In the genomic region with DNA sequence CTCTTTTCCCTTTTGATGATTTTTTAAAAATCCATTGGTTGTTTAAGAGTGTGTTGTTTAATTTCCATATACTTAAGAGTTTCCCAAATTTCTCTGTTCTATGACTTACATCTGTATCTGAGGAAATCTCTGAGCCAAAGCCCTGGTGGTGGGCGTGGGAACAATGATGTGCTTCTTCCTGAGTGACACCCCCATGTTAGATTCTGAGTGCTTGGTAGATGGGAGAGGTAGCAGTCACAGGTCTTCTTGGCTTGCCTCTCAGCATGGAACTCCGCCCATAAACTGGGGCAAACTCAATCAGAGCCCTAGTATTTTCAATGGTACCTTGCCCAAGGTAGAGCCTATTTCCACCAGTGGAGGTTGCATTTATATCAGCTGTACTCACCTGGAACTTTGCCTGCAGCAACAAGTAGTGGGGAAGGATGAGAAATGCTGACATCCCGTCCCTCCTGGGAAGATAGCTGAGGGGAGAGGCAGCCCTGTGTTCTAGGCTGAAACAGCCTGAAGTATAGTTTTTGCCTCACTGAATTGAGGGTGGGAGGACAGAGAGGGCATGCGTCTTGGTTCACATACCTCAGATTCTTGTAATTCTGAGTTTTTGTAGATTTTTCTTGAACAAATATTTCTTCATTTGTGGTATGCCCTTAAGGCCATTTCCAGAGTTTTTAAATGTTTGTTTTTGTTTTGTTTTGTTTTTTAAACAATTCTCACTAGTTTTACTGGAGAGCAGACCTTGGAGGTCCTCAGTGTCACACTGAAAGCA, we compare ENCODE assay signal across 27 cellular contexts. TPM values are rescaled to one million over a fixed set of nuclear protein-coding genes. Genes with fewer than 3 reads are reported as not detected.
DNase-seq lines count a peak whose midpoint lies in the region; ATAC-seq and TF ChIP-seq lines count a peak whose summit lies in the region.
"Had no signal": no experiment of that assay in that cellular context is flagged by ENCODE, and none has a peak within 500 bp of the region (broad histone marks: within the 10 kb centered on the region; RNA-seq: fewer than 3 reads in every experiment).

No MANE protein-coding gene starts in this region.

- H4K8ac ChIP-seq in IMR-90 (ENCODE audit: low read depth in 2 of 2, low read length in 2 of 2) = peak overlapping the region in 1 of 2 experiments; percentile 76; a peak in 1 of 4 replicates

- no peaks in the 10 kb centered on the region for H3K79me1 ChIP-seq in IMR-90 (ENCODE audit: low read depth in 1 of 2, low read length in 2 of 2)

- H2BK20ac ChIP-seq in IMR-90 (ENCODE audit: low read depth, low read length) = peak overlapping the region; percentile 88

- peak overlapping the region; percentile 33 for H3K18ac ChIP-seq in IMR-90 (ENCODE audit: low read depth, low read length)

- peak overlapping the region; percentile 91 for H3K4ac ChIP-seq in IMR-90 (ENCODE audit: low read depth, low read length)

- H4K5ac ChIP-seq in IMR-90 (ENCODE audit: low read depth, low read length) = peak overlapping the region; percentile 73

- no peak for TF ChIP-seq POLR2A in IMR-90 (IDR thresholded peaks at IDR 0.05; ENCODE audit: low read depth, low read length)

- H3K27me3 ChIP-seq in IMR-90 (ENCODE audit: control insufficient read depth, insufficient read depth, low read length) = peaks cover 7% of the 10 kb centered on the region
- H3K27me3 ChIP-seq: dorsolateral prefrontal cortex, pancreas, spleen, tibial artery had no signal

- ATAC-seq in IMR-90 (ENCODE audit: low read depth) (peak; percentile 98), HG03139 (IDR thresholded peaks at IDR 0.05; ENCODE audit: unreplicated experiment) (no peak)
- ATAC-seq: Panc1, pancreas had no signal

- peak overlapping the region; percentile 57 for H3K27ac Mint-ChIP-seq in chondrocyte (ENCODE audit: unreplicated experiment)
- H3K27ac Mint-ChIP-seq: activated CD4-positive, alpha-beta T cell treated with anti-CD3 and anti-CD28 coated beads, Interleukin-2, amount 10 ng/mL, durations not matched to agents 7 days and 5 days; activated naive CD4-positive, alpha-beta T cell treated with anti-CD3 and anti-CD28 coated beads, Interleukin-2, amount 10 ng/mL, durations not matched to agents 7 days and 5 days; activated T-helper 1 cell treated with anti-CD3 and anti-CD28 coated beads, Interleukin-12 subunit alpha, Interleukin-12 subunit beta, Interleukin-2, Interleukin-4 antibody, amounts not matched to agents 30 ng/mL and 10 ng/mL and 1 ng/mL, durations not matched to agents 14 hours and 24 hours and 36 hours; H9; memory B cell had no signal

- peak overlapping the region; percentile 7 for H3K4me3 Mint-ChIP-seq in chondrocyte (ENCODE audit: unreplicated experiment)
- H3K4me3 Mint-ChIP-seq: activated CD4-positive, alpha-beta T cell treated with anti-CD3 and anti-CD28 coated beads, Interleukin-2, amount 10 ng/mL, durations not matched to agents 7 days and 5 days; activated naive CD4-positive, alpha-beta T cell treated with anti-CD3 and anti-CD28 coated beads, Interleukin-2, amount 10 ng/mL, durations not matched to agents 7 days and 5 days; activated T-helper 1 cell treated with anti-CD3 and anti-CD28 coated beads, Interleukin-12 subunit alpha, Interleukin-12 subunit beta, Interleukin-2, Interleukin-4 antibody, amounts not matched to agents 30 ng/mL and 10 ng/mL and 1 ng/mL, durations not matched to agents 14 hours and 24 hours and 36 hours; H9; memory B cell had no signal

- peaks cover 11% of the 10 kb centered on the region for H3K4me1 Mint-ChIP-seq in chondrocyte (ENCODE audit: low read depth)
- H3K4me1 Mint-ChIP-seq: activated CD4-positive, alpha-beta T cell treated with anti-CD3 and anti-CD28 coated beads, Interleukin-2, amount 10 ng/mL, durations not matched to agents 7 days and 5 days; activated naive CD4-positive, alpha-beta T cell treated with anti-CD3 and anti-CD28 coated beads, Interleukin-2, amount 10 ng/mL, durations not matched to agents 7 days and 5 days; H9 had no signal

- H3K36me3 Mint-ChIP-seq in chondrocyte (ENCODE audit: low read depth) = peaks cover 2% of the 10 kb centered on the region
- H3K36me3 Mint-ChIP-seq: activated naive CD4-positive, alpha-beta T cell treated with anti-CD3 and anti-CD28 coated beads, Interleukin-2, amount 10 ng/mL, durations not matched to agents 7 days and 5 days had no signal

- H2AK5ac ChIP-seq in IMR-90 (ENCODE audit: low read depth, low read length) = peak overlapping the region; percentile 82

- H3K9me1 ChIP-seq in IMR-90 (ENCODE audit: insufficient read depth, low read length) = peaks cover 5% of the 10 kb centered on the region; the same call in 1 of the 2 replicates

- no peaks in the 10 kb centered on the region for H3K9me3 ChIP-seq in IMR-90 (ENCODE audit: control insufficient read depth, insufficient read depth, low read length)
- H3K9me3 ChIP-seq: pancreas, spleen, tibial artery had no signal

- H4K20me1 ChIP-seq in IMR-90 (ENCODE audit: insufficient read depth, low read length) = no peaks in the 10 kb centered on the region

- H3K14ac ChIP-seq in IMR-90 (replicated peaks; ENCODE audit: low read depth, low read length) = peak overlapping the region; percentile 68; the same call in 1 of the 2 replicates

- H2AFZ ChIP-seq in IMR-90 (replicated peaks; ENCODE audit: low read length, poor library complexity) = peak overlapping the region; percentile 77

- H3K56ac ChIP-seq in IMR-90 (ENCODE audit: extremely low read depth, insufficient read depth, low read length) = peak overlapping the region; percentile 61; the same call in 1 of the 2 replicates

- peak overlapping the region; percentile 28; the same call in 1 of the 2 replicates for H3K9ac ChIP-seq in IMR-90 (ENCODE audit: low read depth, low read length)

- H2BK5ac ChIP-seq in IMR-90 (ENCODE audit: low read depth, low read length, poor library complexity, severe bottlenecking) = no peak overlapping the region

- no TSS peak for BruUV-seq in IMR-90 (replicated peaks; lab: Mats Ljungman, UMichigan)

- no peak for TF ChIP-seq RAD21 in IMR-90 (IDR thresholded peaks at IDR 0.05; ENCODE audit: low read length)

- peak overlapping the region; percentile 71 for H4K91ac ChIP-seq in IMR-90 (ENCODE audit: insufficient read depth, low read depth, low read length)

- intact Hi-C loops in IMR-90 (cut with micrococcal nuclease) = no loop called here

- H3K4me1 ChIP-seq in IMR-90 (ENCODE audit: control insufficient read depth, insufficient read depth, low read length) = peaks cover 4% of the 10 kb centered on the region; the same call in 1 of the 2 replicates
- H3K4me1 ChIP-seq: pancreas, spleen, tibial artery had no signal

- H3K23ac ChIP-seq in IMR-90 (ENCODE audit: low read depth, low read length) = no peak overlapping the region

- dilution Hi-C loops in IMR-90 (cut with HindIII; ENCODE audit: low sequenced_read_pairs, unreplicated experiment) = no loop called here

- peak overlapping the region; percentile 38; the same call in 1 of the 2 replicates for H3K4me2 ChIP-seq in IMR-90 (ENCODE audit: low read depth, low read length)

- peak; percentile 50 for DNase-seq in AG20443 (ENCODE audit: low spot score)
- DNase-seq in IMR-90 = peak; percentile 17
- no peak for DNase-seq in chondrocyte (ENCODE audit: low spot score)
- DNase-seq in hepatic stellate cell (ENCODE audit: low spot score) = peak; percentile 22
- no peak for DNase-seq in activated effector memory CD4-positive, alpha-beta T cell treated with anti-CD3 and anti-CD28 coated beads, Interleukin-2, amount 50 U/mL, for 16 hours
- DNase-seq in HT-29 (ENCODE audit: low spot score) = no peak
- DNase-seq: activated CD4-positive, alpha-beta T cell treated with anti-CD3 and anti-CD28 coated beads, Interleukin-2, amount 10 ng/mL, durations not matched to agents 7 days and 5 days; activated naive CD4-positive, alpha-beta T cell treated with anti-CD3 and anti-CD28 coated beads, Interleukin-2, amount 10 ng/mL, durations not matched to agents 7 days and 5 days; amygdala; central memory CD4-positive, alpha-beta T cell; dorsolateral prefrontal cortex; H9; KG1; MM.1S; NCI-H2029; NCI-H2227 treated with DMSO at 0.1 percent for 48 hours; NCI-H526 treated with DMSO at 0.1 percent for 48 hours; pancreas; SHP77; spleen; T-helper 9 cell; tibial artery had no signal

- POLR2A ChIA-PET in IMR-90 (lab: Charles Lee; ENCODE audit: unreplicated experiment) = no interaction called here

- in situ Hi-C loops in IMR-90 (cut with MboI; ENCODE audit: low sequenced_read_pairs) = no loop called here

- peak overlapping the region; percentile 81 for H2BK120ac ChIP-seq in IMR-90 (ENCODE audit: low read depth, low read length)

- H2BK15ac ChIP-seq in IMR-90 (ENCODE audit: low read depth, low read length) = peak overlapping the region; percentile 22; the same call in 1 of the 3 replicates

- peaks cover 6% of the 10 kb centered on the region for H3K27me3 Mint-ChIP-seq in chondrocyte (ENCODE audit: low read depth)

- H3K4me3 ChIP-seq in IMR-90 (ENCODE audit: insufficient read depth, low read depth, low read length) = no peak overlapping the region
- H3K4me3 ChIP-seq: dorsolateral prefrontal cortex, pancreas, spleen, tibial artery had no signal

- peaks cover 7% of the 10 kb centered on the region for H3K9me3 Mint-ChIP-seq in chondrocyte (ENCODE audit: low read depth)
- H3K9me3 Mint-ChIP-seq: activated CD4-positive, alpha-beta T cell treated with anti-CD3 and anti-CD28 coated beads, Interleukin-2, amount 10 ng/mL, durations not matched to agents 7 days and 5 days; activated T-helper 1 cell treated with anti-CD3 and anti-CD28 coated beads, Interleukin-12 subunit alpha, Interleukin-12 subunit beta, Interleukin-2, Interleukin-4 antibody, amounts not matched to agents 30 ng/mL and 10 ng/mL and 1 ng/mL, durations not matched to agents 14 hours and 24 hours and 36 hours had no signal

- H3K36me3 ChIP-seq in IMR-90 (ENCODE audit: control insufficient read depth, insufficient read depth, low read length) = no peaks in the 10 kb centered on the region
- H3K36me3 ChIP-seq: pancreas, spleen, tibial artery had no signal

- peak overlapping the region; percentile 82 for H2AK9ac ChIP-seq in IMR-90 (replicated peaks; ENCODE audit: low read depth, low read length, poor library complexity)

- no CpG with 5 or more reads among the region's 4 CpGs for WGBS in IMR-90 (ENCODE audit: extremely low coverage in 2 of 2, insufficient read length in 1 of 2), 2 experiments

- TF ChIP-seq CTCF in IMR-90 (conservative IDR thresholded peaks at IDR 0.05; ENCODE audit: low read depth, low read length) (no peak), chondrocyte (IDR thresholded peaks at IDR 0.05) (peak; percentile 13)

- CTCF ChIA-PET in IMR-90 (lab: Yijun Ruan, JAX) = interaction anchor here (0.6 kb wide), 1 partner anchor 212 kb away, joined by 3 read pairs; no protein-coding TSS in a partner anchor

- H3K27ac ChIP-seq in IMR-90 (ENCODE audit: insufficient read depth, low read length) = peak overlapping the region; percentile 31; the same call in 1 of the 2 replicates
- H3K27ac ChIP-seq: C4-2B, dorsolateral prefrontal cortex, pancreas, spleen, tibial artery had no signal

RNA-seq across cellular contexts. Expression of a gene that starts 26.4 kb away (rescaled TPM):
- total RNA-seq in IMR-90 (2012; rRNA removed) = 0.28 and 0.36 TPM in 2 replicates
- 0.24 and 0.46 TPM in 2 replicates for polyA plus RNA-seq in IMR-90 (2012; rRNA removed)
- polyA plus RNA-seq in IMR-90 (2012; cell fraction: cytosol; rRNA removed) = 0.03 and 0.18 TPM in 2 replicates
- polyA plus RNA-seq in IMR-90 (2012; cell fraction: nucleus; rRNA removed; ENCODE audit: low replicate concordance) = 0.28 and 0.56 TPM in 2 replicates
- 0.19 to 0.37 TPM in 2 of 3 replicates, not detected in the other for total RNA-seq in chondrocyte
- 0.92 and 1.1 TPM in 2 replicates for total RNA-seq in HT-29 (2014; rRNA removed; shearing (Covaris generic))

RNA-seq across cellular contexts. Expression of a gene that starts 26.5 kb away (rescaled TPM):
- total RNA-seq in IMR-90 (2012; rRNA removed) (43.0 and 48.3 TPM in 2 replicates), chondrocyte (28.4 to 41.7 TPM (median 29.5 TPM) in 3 replicates)
- 33.4 and 34.8 TPM in 2 replicates for polyA plus RNA-seq in IMR-90 (2012; rRNA removed)
- 14.6 and 19.9 TPM in 2 replicates for polyA plus RNA-seq in IMR-90 (2012; cell fraction: cytosol; rRNA removed)
- 35.9 and 55.9 TPM in 2 replicates for polyA plus RNA-seq in IMR-90 (2012; cell fraction: nucleus; rRNA removed; ENCODE audit: low replicate concordance)
- total RNA-seq in HT-29 (2014; rRNA removed; shearing (Covaris generic)) = 83.0 and 84.4 TPM in 2 replicates

RNA-seq across cellular contexts. Expression of a gene that starts 26.6 kb away (rescaled TPM):
- 51.8 and 53.3 TPM in 2 replicates for total RNA-seq in IMR-90 (2012; rRNA removed)
- 65.6 and 68.7 TPM in 2 replicates for polyA plus RNA-seq in IMR-90 (2012; rRNA removed)
- polyA plus RNA-seq in IMR-90 (2012; cell fraction: cytosol; rRNA removed) = 40.0 and 73.3 TPM in 2 replicates
- polyA plus RNA-seq in IMR-90 (2012; cell fraction: nucleus; rRNA removed; ENCODE audit: low replicate concordance) = 93.2 and 94.6 TPM in 2 replicates
- total RNA-seq in chondrocyte = 33.8 to 58.2 TPM (median 55.2 TPM) in 3 replicates
- total RNA-seq in HT-29 (2014; rRNA removed; shearing (Covaris generic)) = 71.2 and 76.8 TPM in 2 replicates

RNA-seq across cellular contexts. Expression of a gene that starts 35.9 kb away (rescaled TPM):
- 10.3 and 11.1 TPM in 2 replicates for total RNA-seq in IMR-90 (2012; rRNA removed)
- 14.9 and 15.6 TPM in 2 replicates for polyA plus RNA-seq in IMR-90 (2012; rRNA removed)
- 9.6 and 10.7 TPM in 2 replicates for polyA plus RNA-seq in IMR-90 (2012; cell fraction: cytosol; rRNA removed)
- 20.4 and 20.8 TPM in 2 replicates for polyA plus RNA-seq in IMR-90 (2012; cell fraction: nucleus; rRNA removed; ENCODE audit: low replicate concordance)
- total RNA-seq in chondrocyte = 21.8 to 33.0 TPM (median 22.6 TPM) in 3 replicates
- total RNA-seq in HT-29 (2014; rRNA removed; shearing (Covaris generic)) = 16.0 and 20.8 TPM in 2 replicates

Comparison
In these comparisons a context has a peak if more than half of its experiments do, and no peak if none do; other contexts are left out.
1. DNase-seq: peak in AG20443 (single experiment), IMR-90 (single experiment) and hepatic stellate cell (single experiment); none in chondrocyte (single experiment), activated effector memory CD4-positive, alpha-beta T cell treated with anti-CD3 and anti-CD28 coated beads, Interleukin-2, amount 50 U/mL, for 16 hours (single experiment) and HT-29 (single experiment).